In genomic region chr13:92224052-92224821, GRCh38 we compare ENCODE assay signal across 11 cellular contexts.
DNase-seq lines count a peak whose midpoint lies in the region; ATAC-seq and TF ChIP-seq lines count a peak whose summit lies in the region.
"Had no signal": no experiment of that assay in that cellular context is flagged by ENCODE, and none has a peak within 500 bp of the region (broad histone marks: within the 10 kb centered on the region; RNA-seq: fewer than 3 reads in every experiment).

No MANE protein-coding gene starts in this region.

- peak; percentile 96 for ATAC-seq in sciatic nerve
- ATAC-seq in GM18498 (IDR thresholded peaks at IDR 0.05; ENCODE audit: unreplicated experiment) = no peak

- H3K9me3 ChIP-seq in SK-N-MC (ENCODE audit: low read depth, low read length) = no peaks in the 10 kb centered on the region
- H3K9me3 ChIP-seq in PC-9 (ENCODE audit: insufficient read depth, low read depth) = no peaks in the 10 kb centered on the region

- H3K4me3 ChIP-seq in SK-N-MC = no peak overlapping the region
- no peak overlapping the region for H3K4me3 ChIP-seq in fibroblast of the aortic adventitia (ENCODE audit: low read depth, low read length)
- no peak overlapping the region for H3K4me3 ChIP-seq in PC-9

- no peaks in the 10 kb centered on the region for H3K4me1 ChIP-seq in PC-9 (replicated peaks; ENCODE audit: insufficient read depth)

- no peaks in the 10 kb centered on the region for H4K20me1 ChIP-seq in PC-9 (ENCODE audit: insufficient read depth)

- H3K36me3 ChIP-seq in SK-N-MC (ENCODE audit: insufficient read depth, low read length) = no peaks in the 10 kb centered on the region
- no peaks in the 10 kb centered on the region for H3K36me3 ChIP-seq in PC-9 (ENCODE audit: low read depth)

- CTCF ChIA-PET in PC-9 (lab: Charles Lee) = no interaction called here

- H3K9me2 ChIP-seq in PC-9 (ENCODE audit: insufficient read depth) = no peaks in the 10 kb centered on the region

- H3K27me3 ChIP-seq in PC-9 (ENCODE audit: insufficient read depth, low read depth) = no peaks in the 10 kb centered on the region

- H3K79me2 ChIP-seq in PC-9 (ENCODE audit: low read depth) = no peaks in the 10 kb centered on the region

- BruUV-seq in PC-9 (replicated peaks; lab: Mats Ljungman, UMichigan) = no TSS peak

- POLR2A ChIA-PET in PC-9 (lab: Charles Lee; ENCODE audit: unreplicated experiment) = no interaction called here

- no peak overlapping the region for H2AFZ ChIP-seq in PC-9

- intact Hi-C loops in sciatic nerve (cut with DNase I) (no loop called here), PC-9 (cut with micrococcal nuclease; ENCODE audit: unreplicated experiment) (no loop called here)

- no peak overlapping the region for H3K9ac ChIP-seq in SK-N-MC (ENCODE audit: insufficient read length)

- TF ChIP-seq CTCF in fibroblast of the aortic adventitia (IDR thresholded peaks at IDR 0.05; ENCODE audit: insufficient read depth, low read length) (no peak), PC-9 (conservative IDR thresholded peaks at IDR 0.05) (no peak)

- DNase-seq in HCEC 1CT (peak; percentile 20), SK-N-MC (ENCODE audit: low read depth, low spot score) (peak; percentile 40), fibroblast of the aortic adventitia (ENCODE audit: low read depth) (peak; percentile 93), sciatic nerve (ENCODE audit: low spot score) (no peak), PC-9 (no peak), midbrain (lab: John Stamatoyannopoulos, UW) (no peak)
- DNase-seq in effector CD8-positive, alpha-beta T cell (lab: John Stamatoyannopoulos, UW) = no peak
- DNase-seq: activated CD4-positive, CD25-positive, alpha-beta regulatory T cell treated with anti-CD3 and anti-CD28 coated beads, Interleukin-2, amount 50 U/mL, for 72 hours; erythroblast; mesendoderm had no signal

- H3F3A ChIP-seq in PC-9 (ENCODE audit: insufficient read depth, low read depth) = no peaks in the 10 kb centered on the region

- no peak overlapping the region for H3K27ac ChIP-seq in SK-N-MC
- H3K27ac ChIP-seq in PC-9 = no peak overlapping the region

- H3K4me2 ChIP-seq in PC-9 = no peak overlapping the region

Comparison
In these comparisons a context has a peak if more than half of its experiments do, and no peak if none do; other contexts are left out.
1. DNase-seq: peak in HCEC 1CT (single experiment), SK-N-MC (single experiment) and fibroblast of the aortic adventitia (single experiment); none in sciatic nerve (single experiment), PC-9 (0 of 2), midbrain (single experiment) and effector CD8-positive, alpha-beta T cell (single experiment).